In genomic region chr3:179666030-179666429, GRCh38 we compare ENCODE assay signal across 22 cellular contexts. TPM values are rescaled to one million over a fixed set of nuclear protein-coding genes. Genes with fewer than 3 reads are reported as not detected.
DNase-seq lines count a peak whose midpoint lies in the region; ATAC-seq, FAIRE-seq and TF ChIP-seq lines count a peak whose summit lies in the region.
"Had no signal": no experiment of that assay in that cellular context is flagged by ENCODE, and none has a peak within 500 bp of the region (broad histone marks: within the 10 kb centered on the region; RNA-seq: fewer than 3 reads in every experiment).

No MANE protein-coding gene starts in this region.

- ATAC-seq in GM23338, result no peak
- ATAC-seq in HG02763 (IDR thresholded peaks at IDR 0.05; ENCODE audit: unreplicated experiment), result no peak
- ATAC-seq in HG02678 (IDR thresholded peaks at IDR 0.05; ENCODE audit: unreplicated experiment), result no peak
- ATAC-seq: activated T-cell treated with anti-CD3 and anti-CD28 coated beads, Interleukin-2, amount 50 U/mL, for 72 hours; gastroesophageal sphincter had no signal

- H3K9me3 ChIP-seq in BLaER1, result peaks cover 7% of the 10 kb centered on the region; the same call in 1 of the 2 replicates
- no peaks in the 10 kb centered on the region for H3K9me3 ChIP-seq in endothelial cell of umbilical vein (replicated peaks; ENCODE audit: control insufficient read depth, insufficient read depth, low read length)
- H3K9me3 ChIP-seq in spleen, result no peaks in the 10 kb centered on the region
- H3K9me3 ChIP-seq: gastroesophageal sphincter, ovary, right lobe of liver, uterus had no signal

- H3K4me3 Mint-ChIP-seq in GM23338, result no peak overlapping the region; the same call in 2 of the 3 replicates
- no peak overlapping the region for H3K4me3 Mint-ChIP-seq in neural crest cell
- H3K4me3 Mint-ChIP-seq: activated T-cell treated with anti-CD3 and anti-CD28 coated beads, Interleukin-2, amount 50 U/mL, for 72 hours; CD14-positive monocyte; central memory CD8-positive, alpha-beta T cell; naive B cell had no signal

- intact Hi-C loops in endothelial cell of umbilical vein (cut with micrococcal nuclease), result no loop called here
- intact Hi-C loops in spleen (cut with DNase I; ENCODE audit: low total_unique reads), result no loop called here

- no peak overlapping the region for H2AFZ ChIP-seq in GM23338
- H2AFZ ChIP-seq in endothelial cell of umbilical vein (ENCODE audit: low read depth, low read length), result no peak overlapping the region

- peaks cover 100% of the 10 kb centered on the region for H3K79me2 ChIP-seq in GM23338 (replicated peaks; ENCODE audit: insufficient read depth)
- H3K79me2 ChIP-seq in endothelial cell of umbilical vein (ENCODE audit: control insufficient read depth, insufficient read depth, low read length), result peaks cover 77% of the 10 kb centered on the region

- no TSS peak for BruUV-seq in endothelial cell of umbilical vein (replicated peaks; lab: Mats Ljungman, UMichigan)

- H3K9me3 Mint-ChIP-seq in GM23338, result no peaks in the 10 kb centered on the region
- no peaks in the 10 kb centered on the region for H3K9me3 Mint-ChIP-seq in neural crest cell
- H3K9me3 Mint-ChIP-seq: activated T-cell treated with anti-CD3 and anti-CD28 coated beads, Interleukin-2, amount 50 U/mL, for 72 hours; central memory CD8-positive, alpha-beta T cell; naive B cell had no signal

- H3F3A ChIP-seq in GM23338 (replicated peaks; ENCODE audit: low read depth), result no peaks in the 10 kb centered on the region

- H3K27ac ChIP-seq in BLaER1 (0 out of 2 replicates have a peak overlapping the region, but pooled peaks have one; percentile 25), GM23338 (ENCODE audit: low read depth) (peak overlapping the region; percentile 45; the same call in 1 of the 2 replicates), endothelial cell of umbilical vein (ENCODE audit: insufficient read depth, low read depth, low read length) (no peak overlapping the region), spleen (no peak overlapping the region)
- H3K27ac ChIP-seq: gastroesophageal sphincter, KMS-11, right lobe of liver, uterus had no signal

- TF ChIP-seq POLR2A in endothelial cell of umbilical vein (IDR thresholded peaks at IDR 0.05; ENCODE audit: low read depth, low read length) (no peak), spleen (IDR thresholded peaks at IDR 0.05) (no peak)

- H3K9ac ChIP-seq in BLaER1, result no peak overlapping the region
- H3K9ac ChIP-seq in endothelial cell of umbilical vein (replicated peaks; ENCODE audit: extremely low read depth, insufficient read depth, low read length), result no peak overlapping the region
- H3K9ac ChIP-seq: KMS-11 had no signal

- dilution Hi-C loops in endothelial cell of umbilical vein (cut with MboI; ENCODE audit: extremely low pct_ligation_motif_present, low sequenced_read_pairs), result no loop called here

- CTCF ChIA-PET in endothelial cell of umbilical vein (lab: Charles Lee), result interaction anchor here (0.6 to 3.8 kb wide), 3 partner anchors 12 to 53 kb away, joined by 3 to 18 read pairs (median 4); no protein-coding TSS in a partner anchor

- H3K9me2 ChIP-seq in GM23338 (ENCODE audit: insufficient read depth), result no peaks in the 10 kb centered on the region

- FAIRE-seq in endothelial cell of umbilical vein (lab: Jason Lieb, UNC), result peak; percentile 8
- FAIRE-seq: D721Med, keratinocyte had no signal

- DNase-seq in GM23338 (ENCODE audit: low spot score), result no peak
- peak; percentile 42 for DNase-seq in endothelial cell of umbilical vein (ENCODE audit: low read depth, low spot score)
- DNase-seq in neural crest cell (ENCODE audit: low read depth, low spot score), result no peak
- no peak for DNase-seq in spleen
- DNase-seq in NCI-H446 (lab: John Stamatoyannopoulos, UW), result no peak
- DNase-seq: activated CD4-positive, alpha-beta T cell treated with anti-CD3 and anti-CD28 coated beads for 4 hours; activated naive CD4-positive, alpha-beta T cell treated with anti-CD3 and anti-CD28 coated beads, Interleukin-2, amount 50 U/mL, for 16 hours; activated T-cell treated with anti-CD3 and anti-CD28 coated beads, Interleukin-2, amount 50 U/mL, for 72 hours; H7; naive B cell; uterus had no signal

- POLR2A ChIA-PET in endothelial cell of umbilical vein (lab: Charles Lee), result no interaction called here

- H3K9me1 ChIP-seq in endothelial cell of umbilical vein (replicated peaks; ENCODE audit: control insufficient read depth, extremely low read depth, insufficient read depth, low read length), result no peaks in the 10 kb centered on the region

- peaks cover 32% of the 10 kb centered on the region for H3K4me1 Mint-ChIP-seq in GM23338
- peaks cover 49% of the 10 kb centered on the region for H3K4me1 Mint-ChIP-seq in neural crest cell
- H3K4me1 Mint-ChIP-seq: CD14-positive monocyte had no signal

- no peaks in the 10 kb centered on the region; the same call in 2 of the 3 replicates for H3K36me3 Mint-ChIP-seq in GM23338 (ENCODE audit: low read depth)
- no peaks in the 10 kb centered on the region for H3K36me3 Mint-ChIP-seq in neural crest cell (ENCODE audit: low read depth)
- H3K36me3 Mint-ChIP-seq: CD14-positive monocyte, naive B cell had no signal

- H3K4me1 ChIP-seq in BLaER1, result peaks cover 29% of the 10 kb centered on the region
- peaks cover 24% of the 10 kb centered on the region for H3K4me1 ChIP-seq in GM23338 (ENCODE audit: insufficient read depth)
- H3K4me1 ChIP-seq in endothelial cell of umbilical vein (ENCODE audit: control insufficient read depth, extremely low read depth, insufficient read depth, low read length), result peaks cover 9% of the 10 kb centered on the region
- H3K4me1 ChIP-seq in spleen, result peaks cover 0 to 7% (median 0%) of the 10 kb centered on the region in 6 donors
- H3K4me1 ChIP-seq: right lobe of liver, uterus had no signal

- TF ChIP-seq CTCF in GM23338 (conservative IDR thresholded peaks at IDR 0.05; ENCODE audit: low read depth in 2 of 2), result no peak
- no peak for TF ChIP-seq CTCF in endothelial cell of umbilical vein (IDR thresholded peaks at IDR 0.05; ENCODE audit: extremely low read depth in 1 of 2, insufficient read depth in 1 of 2, low read depth in 1 of 2, low read length in 2 of 2)
- no peak for TF ChIP-seq CTCF in neural crest cell (conservative IDR thresholded peaks at IDR 0.05)
- TF ChIP-seq CTCF in spleen (IDR thresholded peaks at IDR 0.05 in 8 of 11, conservative IDR thresholded peaks at IDR 0.05 in 3 of 11), result no peak

- 44 to 74% (median 60%) methylated on average over 1 of the region's 1 CpG for WGBS in spleen, 5 donors

- no peak overlapping the region for H3K4me3 ChIP-seq in BLaER1
- H3K4me3 ChIP-seq in GM23338, result no peak overlapping the region
- H3K4me3 ChIP-seq in endothelial cell of umbilical vein (replicated peaks in 1 of 3; ENCODE audit: insufficient read depth in 1 of 3, low read depth in 1 of 3, low read length in 3 of 3), result no peak overlapping the region
- H3K4me3 ChIP-seq in spleen, result no peak overlapping the region
- H3K4me3 ChIP-seq: gastroesophageal sphincter, ovary, right lobe of liver, uterus had no signal

- H3K27ac Mint-ChIP-seq in GM23338 (no peak overlapping the region), neural crest cell (ENCODE audit: unreplicated experiment) (peak overlapping the region; percentile 76)
- H3K27ac Mint-ChIP-seq: activated T-cell treated with anti-CD3 and anti-CD28 coated beads, Interleukin-2, amount 50 U/mL, for 72 hours; CD14-positive monocyte had no signal

- peaks cover 2% of the 10 kb centered on the region for H3K27me3 Mint-ChIP-seq in GM23338 (ENCODE audit: insufficient read depth, low read depth, poor library complexity)
- no peaks in the 10 kb centered on the region for H3K27me3 Mint-ChIP-seq in neural crest cell (ENCODE audit: low read depth)
- H3K27me3 Mint-ChIP-seq: central memory CD8-positive, alpha-beta T cell; naive B cell had no signal

- H3K27me3 ChIP-seq in BLaER1 (no peaks in the 10 kb centered on the region), GM23338 (ENCODE audit: insufficient read depth) (no peaks in the 10 kb centered on the region), endothelial cell of umbilical vein (ENCODE audit: control insufficient read depth in 2 of 2, insufficient read depth in 2 of 2, low read length in 2 of 2) (no peaks in the 10 kb centered on the region), spleen (replicated peaks in 1 of 7) (no peaks in the 10 kb centered on the region)
- H3K27me3 ChIP-seq: gastroesophageal sphincter, ovary, right lobe of liver, uterus had no signal

- H4K20me1 ChIP-seq in BLaER1, result peaks cover 100% of the 10 kb centered on the region
- H4K20me1 ChIP-seq in GM23338 (replicated peaks; ENCODE audit: insufficient read depth), result peaks cover 35% of the 10 kb centered on the region
- H4K20me1 ChIP-seq in endothelial cell of umbilical vein (replicated peaks; ENCODE audit: control insufficient read depth, extremely low read depth, insufficient read depth, low read length), result peaks cover under 1% of the 10 kb centered on the region

- H3K4me2 ChIP-seq in BLaER1 (peak overlapping the region; percentile 17; the same call in 1 of the 2 replicates), GM23338 (0 out of 2 replicates have a peak overlapping the region, but pooled peaks have one; percentile 45), endothelial cell of umbilical vein (ENCODE audit: insufficient read depth, low read length) (no peak overlapping the region)
- H3K4me2 ChIP-seq: KMS-11 had no signal

- peaks cover 32% of the 10 kb centered on the region for H3K36me3 ChIP-seq in BLaER1
- H3K36me3 ChIP-seq in GM23338 (ENCODE audit: insufficient read depth), result no peaks in the 10 kb centered on the region
- no peaks in the 10 kb centered on the region for H3K36me3 ChIP-seq in endothelial cell of umbilical vein (ENCODE audit: control insufficient read depth in 2 of 2, extremely low read depth in 1 of 2, insufficient read depth in 2 of 2, low read length in 2 of 2)
- no peaks in the 10 kb centered on the region for H3K36me3 ChIP-seq in spleen
- H3K36me3 ChIP-seq: gastroesophageal sphincter, ovary, right lobe of liver, uterus had no signal

TF ChIP-seq in GM23338, 12 proteins besides CTCF, POLR2A, EP300 and RAD21 (continues in another document):
- no peak for TF ChIP-seq EZH2 (IDR thresholded peaks at IDR 0.05; ENCODE audit: low read depth, unreplicated experiment)

TF ChIP-seq in endothelial cell of umbilical vein, 7 proteins besides CTCF, POLR2A, EP300 and RAD21 (continues in another document):
- no peak for TF ChIP-seq MYC (IDR thresholded peaks at IDR 0.05; ENCODE audit: low read depth, low read length)

RNA-seq across cellular contexts. Expression of gene USP13, which starts 13.2 kb away (rescaled TPM):
- total RNA-seq in GM23338 (2014; rRNA removed; shearing (Covaris generic)), result 13.2 and 22.7 TPM in 2 replicates
- polyA plus RNA-seq in GM23338 (2016; fragmentation: Nextera tagmentation; extraction: Ambion mirVana), result 8.9 and 9.6 TPM in 2 replicates
- 21.1 and 24.0 TPM in 2 replicates for total RNA-seq in endothelial cell of umbilical vein
- 4.0 and 5.8 TPM in 2 replicates for polyA plus RNA-seq in endothelial cell of umbilical vein
- 9.5 and 9.6 TPM in 2 replicates for polyA plus RNA-seq in endothelial cell of umbilical vein (2011; cell fraction: cytosol; rRNA removed)
- polyA plus RNA-seq in endothelial cell of umbilical vein (2011; cell fraction: nucleus; rRNA removed), result 12.1 and 16.4 TPM in 2 replicates
- 9.7 and 11.1 TPM in 2 replicates for polyA plus RNA-seq in endothelial cell of umbilical vein (2012)
- polyA minus RNA-seq in endothelial cell of umbilical vein, result 17.2 and 18.2 TPM in 2 replicates
- polyA minus RNA-seq in endothelial cell of umbilical vein (2011; cell fraction: cytosol; rRNA and poly(A)+ RNA removed), result 34.0 TPM
- 21.1 and 27.3 TPM in 2 replicates for polyA minus RNA-seq in endothelial cell of umbilical vein (2011; cell fraction: nucleus; rRNA and poly(A)+ RNA removed)
- total RNA-seq in neural crest cell, result 25.2 and 26.7 TPM in 2 replicates
- 1 to 10 TPM; 6.3 to 9.4 (median 7.7) TPM for total RNA-seq in spleen
- polyA plus RNA-seq in spleen, result 1 to 10 TPM; 1.1 to 2.0 (median 1.5) TPM

Comparison
In these comparisons a context has a peak if more than half of its experiments do, and no peak if none do; other contexts are left out.
1. H3K27ac ChIP-seq: peak in BLaER1 (single experiment) and GM23338 (single experiment); none in endothelial cell of umbilical vein (single experiment) and spleen (0 of 8).